ENCODE assay signal across 7 cellular contexts in genomic region chr1:234373064-234373937, GRCh38. TPM values are rescaled to one million over a fixed set of nuclear protein-coding genes. Genes with fewer than 3 reads are reported as not detected.
A peak's percentile ranks its signal among the peaks of the same experiment; 100 is the strongest.
DNase-seq lines count a peak whose midpoint lies in the region; ATAC-seq and TF ChIP-seq lines count a peak whose summit lies in the region.

Gene COA6 (plus strand): TSS chr1:234373456. CDS start chr1:234373467, 11 bp downstream.

- TF ChIP-seq CTCF in astrocyte of the cerebellum (IDR thresholded peaks at IDR 0.05; ENCODE audit: low read depth, low read length, missing control alignments) (no peak), hepatocyte (IDR thresholded peaks at IDR 0.05; ENCODE audit: poor library complexity) (no peak)

- no peaks in the 10 kb centered on the region for H4K20me1 ChIP-seq in hepatocyte (ENCODE audit: insufficient read depth, poor library complexity, severe bottlenecking)

- H3K27me3 ChIP-seq in hepatocyte, result peaks cover 4% of the 10 kb centered on the region

- peak within 1 kb of the TSS; percentile 71 for H3K4me3 ChIP-seq in astrocyte of the cerebellum (ENCODE audit: low read depth, low read length)
- H3K4me3 ChIP-seq in hepatocyte, result peak within 1 kb of the TSS; percentile 66

- H3K36me3 ChIP-seq in hepatocyte (replicated peaks; ENCODE audit: insufficient read depth, low read depth), result no peaks in the 10 kb centered on the region

- H3K9me3 ChIP-seq in hepatocyte (ENCODE audit: low read depth), result no peaks in the 10 kb centered on the region

- ATAC-seq in GM18508 (IDR thresholded peaks at IDR 0.05; ENCODE audit: insufficient read depth, unreplicated experiment), result peak; percentile 79
- peak; percentile 93 for ATAC-seq in HG02981 (IDR thresholded peaks at IDR 0.05; ENCODE audit: unreplicated experiment)

- peaks cover 19% of the 10 kb centered on the region for H3K79me2 ChIP-seq in hepatocyte

- H2AFZ ChIP-seq in hepatocyte, result peak within 1 kb of the TSS; percentile 89

- peak within 1 kb of the TSS; percentile 87 for H3K4me2 ChIP-seq in hepatocyte

- in situ Hi-C loops in astrocyte of the cerebellum (cut with HindIII; ENCODE audit: low sequenced_read_pairs), result no loop called here

- H3K4me1 ChIP-seq in hepatocyte (ENCODE audit: insufficient read depth), result peaks cover 11% of the 10 kb centered on the region

- DNase-seq in NCI-H2029 treated with DMSO at 0.1 percent for 48 hours (lab: John Stamatoyannopoulos, UW), result peak; percentile 83
- DNase-seq in T-helper 9 cell, result peak; percentile 76
- DNase-seq in astrocyte of the cerebellum (ENCODE audit: low read depth), result peak; percentile 89
- peak; percentile 95 for DNase-seq in hepatocyte (ENCODE audit: low spot score)
- peak; percentile 93 for DNase-seq in renal cortical epithelial cell (ENCODE audit: low read depth)

- no peaks in the 10 kb centered on the region for H3K9me2 ChIP-seq in hepatocyte (replicated peaks; ENCODE audit: insufficient read depth)

- H3K27ac ChIP-seq in hepatocyte, result peak within 1 kb of the TSS; percentile 99

- WGBS in hepatocyte (ENCODE audit: low lambda C conversion rate, missing lambda C conversion rate), result under 1% methylated on average over 60 of the region's 62 CpGs

RNA-seq across cellular contexts. Expression of gene COA6, which starts in this region (rescaled TPM):
- total RNA-seq in hepatocyte (48.6 and 67.8 TPM in 2 replicates), renal cortical epithelial cell (11.5 and 24.0 TPM in 2 replicates)
- 67.3 and 82.9 TPM in 2 replicates for polyA plus RNA-seq in hepatocyte

Comparison
In these comparisons a context has a peak if more than half of its experiments do, and no peak if none do; other contexts are left out.
1. Peak in every context shown above with its lines: DNase-seq, ATAC-seq, H3K4me3 ChIP-seq and H3K27ac ChIP-seq.